ENCODE assay signal across 10 cellular contexts in genomic region chr12:123995023-123995422, GRCh38. TPM values are rescaled to one million over a fixed set of nuclear protein-coding genes. Genes with fewer than 3 reads are reported as not detected.
DNase-seq lines count a peak whose midpoint lies in the region; ATAC-seq and TF ChIP-seq lines count a peak whose summit lies in the region.
"Had no signal": no experiment of that assay in that cellular context is flagged by ENCODE, and none has a peak within 500 bp of the region (broad histone marks: within the 10 kb centered on the region; RNA-seq: fewer than 3 reads in every experiment).

No MANE protein-coding gene starts in this region.

- intact Hi-C loops in activated CD4-positive, alpha-beta memory T cell treated with anti-CD3 and anti-CD28 coated beads for 36 hours (cut with micrococcal nuclease), result no loop called here
- intact Hi-C loops in esophagus muscularis mucosa (cut with DNase I) (no loop called here), psoas muscle (cut with DNase I) (no loop called here)

- H3K36me3 ChIP-seq in esophagus muscularis mucosa (peaks cover 0 to 39% (median 18%) of the 10 kb centered on the region in 4 donors), psoas muscle (ENCODE audit: insufficient read depth in 1 of 2, low read depth in 1 of 2) (peaks cover 6 to 49% of the 10 kb centered on the region in 2 donors), gastroesophageal sphincter (peaks cover 0 to 56% of the 10 kb centered on the region in 2 donors)

- H3K4me1 ChIP-seq in esophagus muscularis mucosa (peaks cover 12 to 63% (median 31%) of the 10 kb centered on the region in 4 donors), psoas muscle (peaks cover 9% of the 10 kb centered on the region), gastroesophageal sphincter (peaks cover 0 to 28% (median 0%) of the 10 kb centered on the region in 3 donors)

- WGBS in esophagus muscularis mucosa, result 64% methylated on average over 3 of the region's 3 CpGs
- WGBS in psoas muscle, 3 donors, result 69 to 79% (median 75%) methylated on average over 3 of the region's 3 CpGs
- 37 to 69% methylated on average over 3 of the region's 3 CpGs for WGBS in gastroesophageal sphincter (ENCODE audit: low coverage in 1 of 2), 2 donors

- H3K27ac Mint-ChIP-seq in activated CD4-positive, alpha-beta memory T cell treated with anti-CD3 and anti-CD28 coated beads for 36 hours, result no peak overlapping the region
- no peak overlapping the region for H3K27ac Mint-ChIP-seq in activated CD4-positive, alpha-beta memory T cell treated with anti-CD3 and anti-CD28 coated beads, Interleukin-2, amount 10 ng/mL, durations not matched to agents 7 days and 5 days
- H3K27ac Mint-ChIP-seq: activated naive CD8-positive, alpha-beta T cell treated with anti-CD3 and anti-CD28 coated beads, Interleukin-2, amount 10 ng/mL, durations not matched to agents 7 days and 5 days had no signal

- H3K9me3 Mint-ChIP-seq in activated CD4-positive, alpha-beta memory T cell treated with anti-CD3 and anti-CD28 coated beads for 36 hours, result no peaks in the 10 kb centered on the region
- H3K9me3 Mint-ChIP-seq in activated CD4-positive, alpha-beta memory T cell treated with anti-CD3 and anti-CD28 coated beads, Interleukin-2, amount 10 ng/mL, durations not matched to agents 7 days and 5 days, result no peaks in the 10 kb centered on the region
- H3K9me3 Mint-ChIP-seq: activated naive CD8-positive, alpha-beta T cell treated with anti-CD3 and anti-CD28 coated beads, Interleukin-2, amount 10 ng/mL, durations not matched to agents 7 days and 5 days had no signal

- H3K27me3 Mint-ChIP-seq in activated CD4-positive, alpha-beta memory T cell treated with anti-CD3 and anti-CD28 coated beads for 36 hours, result no peaks in the 10 kb centered on the region
- no peaks in the 10 kb centered on the region for H3K27me3 Mint-ChIP-seq in activated CD4-positive, alpha-beta memory T cell treated with anti-CD3 and anti-CD28 coated beads, Interleukin-2, amount 10 ng/mL, durations not matched to agents 7 days and 5 days
- H3K27me3 Mint-ChIP-seq: activated naive CD8-positive, alpha-beta T cell treated with anti-CD3 and anti-CD28 coated beads, Interleukin-2, amount 10 ng/mL, durations not matched to agents 7 days and 5 days had no signal

- peak; percentile 36 for DNase-seq in activated CD4-positive, alpha-beta memory T cell treated with anti-CD3 and anti-CD28 coated beads for 36 hours
- DNase-seq in activated CD4-positive, alpha-beta memory T cell treated with anti-CD3 and anti-CD28 coated beads, Interleukin-2, amount 10 ng/mL, durations not matched to agents 7 days and 5 days, result no peak
- DNase-seq in M059J (ENCODE audit: low read depth) (peak; percentile 63), esophagus muscularis mucosa (ENCODE audit: extremely low spot score) (peak; percentile 14), psoas muscle (no peak), cerebellar nuclear complex (lab: John Stamatoyannopoulos, UW) (no peak), GM19238 (ENCODE audit: insufficient read length, low spot score) (no peak)
- DNase-seq: activated naive CD8-positive, alpha-beta T cell treated with anti-CD3 and anti-CD28 coated beads, Interleukin-2, amount 10 ng/mL, durations not matched to agents 7 days and 5 days had no signal

- H3K27ac ChIP-seq in esophagus muscularis mucosa (replicated peaks in 1 of 4) (no peak overlapping the region), psoas muscle (no peak overlapping the region), gastroesophageal sphincter (no peak overlapping the region)

- TF ChIP-seq POLR2A in esophagus muscularis mucosa (IDR thresholded peaks at IDR 0.05; ENCODE audit: low read depth) (no peak), gastroesophageal sphincter (IDR thresholded peaks at IDR 0.05) (no peak)

- CTCF ChIA-PET in activated CD4-positive, alpha-beta memory T cell treated with anti-CD3 and anti-CD28 coated beads for 36 hours (lab: Charles Lee), result interaction anchor here (0.8 kb wide), 1 partner anchor 12 kb away, joined by 3 read pairs; no protein-coding TSS in a partner anchor
- CTCF ChIA-PET in activated CD4-positive, alpha-beta memory T cell treated with anti-CD3 and anti-CD28 coated beads, Interleukin-2, amount 10 ng/mL, durations not matched to agents 7 days and 5 days (lab: Charles Lee), result interaction anchor here (1.0 to 1.4 kb wide), 3 partner anchors 11 to 89 kb away, joined by 3 to 5 read pairs (median 3); no protein-coding TSS in a partner anchor

- POLR2A ChIA-PET in activated CD4-positive, alpha-beta memory T cell treated with anti-CD3 and anti-CD28 coated beads for 36 hours (lab: Charles Lee), result no interaction called here
- POLR2A ChIA-PET in activated CD4-positive, alpha-beta memory T cell treated with anti-CD3 and anti-CD28 coated beads, Interleukin-2, amount 10 ng/mL, durations not matched to agents 7 days and 5 days (lab: Charles Lee), result no interaction called here

- peaks cover 10% of the 10 kb centered on the region for H3K36me3 Mint-ChIP-seq in activated CD4-positive, alpha-beta memory T cell treated with anti-CD3 and anti-CD28 coated beads for 36 hours
- peaks cover 18% of the 10 kb centered on the region for H3K36me3 Mint-ChIP-seq in activated CD4-positive, alpha-beta memory T cell treated with anti-CD3 and anti-CD28 coated beads, Interleukin-2, amount 10 ng/mL, durations not matched to agents 7 days and 5 days (ENCODE audit: low read depth)

- H3K4me3 ChIP-seq in esophagus muscularis mucosa (no peak overlapping the region), psoas muscle (no peak overlapping the region), gastroesophageal sphincter (no peak overlapping the region)
- H3K4me3 ChIP-seq: lung had no signal

- H3K4me1 Mint-ChIP-seq in activated CD4-positive, alpha-beta memory T cell treated with anti-CD3 and anti-CD28 coated beads for 36 hours (ENCODE audit: low read depth), result peaks cover 22% of the 10 kb centered on the region
- peaks cover 16% of the 10 kb centered on the region for H3K4me1 Mint-ChIP-seq in activated CD4-positive, alpha-beta memory T cell treated with anti-CD3 and anti-CD28 coated beads, Interleukin-2, amount 10 ng/mL, durations not matched to agents 7 days and 5 days

- ATAC-seq in psoas muscle (peak in 3 of 4 donors; percentile 61 to 75 (median 74)), gastroesophageal sphincter (no peak)

- TF ChIP-seq EP300 in esophagus muscularis mucosa (IDR thresholded peaks at IDR 0.05) (no peak), gastroesophageal sphincter (IDR thresholded peaks at IDR 0.05) (no peak)

- no peak overlapping the region for H3K4me3 Mint-ChIP-seq in activated CD4-positive, alpha-beta memory T cell treated with anti-CD3 and anti-CD28 coated beads for 36 hours
- H3K4me3 Mint-ChIP-seq in activated CD4-positive, alpha-beta memory T cell treated with anti-CD3 and anti-CD28 coated beads, Interleukin-2, amount 10 ng/mL, durations not matched to agents 7 days and 5 days, result no peak overlapping the region
- H3K4me3 Mint-ChIP-seq: activated naive CD8-positive, alpha-beta T cell treated with anti-CD3 and anti-CD28 coated beads, Interleukin-2, amount 10 ng/mL, durations not matched to agents 7 days and 5 days had no signal

- H3K27me3 ChIP-seq in esophagus muscularis mucosa (no peaks in the 10 kb centered on the region), psoas muscle (ENCODE audit: insufficient read depth in 3 of 3, low read length in 2 of 3) (no peaks in the 10 kb centered on the region), gastroesophageal sphincter (no peaks in the 10 kb centered on the region)

- H3K9me3 ChIP-seq in esophagus muscularis mucosa (no peaks in the 10 kb centered on the region), psoas muscle (no peaks in the 10 kb centered on the region), gastroesophageal sphincter (no peaks in the 10 kb centered on the region)

- no peak for TF ChIP-seq CTCF in esophagus muscularis mucosa (IDR thresholded peaks at IDR 0.05)
- no peak for TF ChIP-seq CTCF in psoas muscle (IDR thresholded peaks at IDR 0.05)
- no peak for TF ChIP-seq CTCF in gastroesophageal sphincter (IDR thresholded peaks at IDR 0.05)

RNA-seq across cellular contexts. Expression of gene ZNF664, which starts 22.0 kb away (rescaled TPM):
- total RNA-seq in activated CD4-positive, alpha-beta memory T cell treated with anti-CD3 and anti-CD28 coated beads for 36 hours, result 10 to 100 TPM; 53.2 to 56.9 TPM
- 10 to 100 TPM; 42.5 to 43.4 TPM for total RNA-seq in activated CD4-positive, alpha-beta memory T cell treated with anti-CD3 and anti-CD28 coated beads, Interleukin-2, amount 10 ng/mL, durations not matched to agents 7 days and 5 days
- 40.7 and 58.7 TPM in 2 replicates for total RNA-seq in M059J (2014; rRNA removed; shearing (Covaris generic))
- total RNA-seq in esophagus muscularis mucosa, result 10 to 100 TPM; 58.5 to 76.4 (median 70.3) TPM
- total RNA-seq in psoas muscle, result 10 to 100 TPM; 36.0 to 46.0 (median 41.9) TPM
- 10 to 100 TPM; 25.1 to 69.3 (median 28.5) TPM for polyA plus RNA-seq in psoas muscle
- total RNA-seq in gastroesophageal sphincter, result 10 to 100 TPM; 58.7 to 95.5 (median 78.2) TPM

RNA-seq across cellular contexts. Expression of gene CCDC92, which starts 22.4 kb away (rescaled TPM):
- 10 to 100 TPM; 11.4 to 11.7 TPM for total RNA-seq in activated CD4-positive, alpha-beta memory T cell treated with anti-CD3 and anti-CD28 coated beads for 36 hours
- total RNA-seq in activated CD4-positive, alpha-beta memory T cell treated with anti-CD3 and anti-CD28 coated beads, Interleukin-2, amount 10 ng/mL, durations not matched to agents 7 days and 5 days, result 10 to 100 TPM; 20.3 to 20.5 TPM
- 6.6 and 13.3 TPM in 2 replicates for total RNA-seq in M059J (2014; rRNA removed; shearing (Covaris generic))
- total RNA-seq in esophagus muscularis mucosa (10 to 100 TPM; 42.2 to 66.3 (median 54.1) TPM), psoas muscle (10 to 100 TPM; 27.9 to 41.9 (median 36.7) TPM), gastroesophageal sphincter (10 to 100 TPM; 26.2 to 74.3 (median 34.2) TPM)
- 10 to 100 TPM; 37.9 to 83.2 (median 43.5) TPM for polyA plus RNA-seq in psoas muscle

Comparison
In these comparisons a context has a peak if more than half of its experiments do, and no peak if none do; other contexts are left out.
1. DNase-seq: peak in activated CD4-positive, alpha-beta memory T cell treated with anti-CD3 and anti-CD28 coated beads for 36 hours (single experiment), M059J (single experiment) and esophagus muscularis mucosa (single experiment); none in activated CD4-positive, alpha-beta memory T cell treated with anti-CD3 and anti-CD28 coated beads, Interleukin-2, amount 10 ng/mL, durations not matched to agents 7 days and 5 days (single experiment), psoas muscle (0 of 2), cerebellar nuclear complex (0 of 2) and GM19238 (single experiment).